26 cellular contexts compared by ENCODE assay signal in genomic region chr19:35896643-35897040, GRCh38. TPM values are rescaled to one million over a fixed set of nuclear protein-coding genes. Genes with fewer than 3 reads are reported as not detected.
A peak's percentile ranks its signal among the peaks of the same experiment; 100 is the strongest.
DNase-seq lines count a peak whose midpoint lies in the region; ATAC-seq and TF ChIP-seq lines count a peak whose summit lies in the region.
"Had no signal": no experiment of that assay in that cellular context is flagged by ENCODE, and none has a peak within 500 bp of the region (broad histone marks: within the 10 kb centered on the region; RNA-seq: fewer than 3 reads in every experiment).

No MANE protein-coding gene starts in this region.

- no peaks in the 10 kb centered on the region for H3K27me3 ChIP-seq in neutrophil
- H3K27me3 ChIP-seq: upper lobe of right lung had no signal

- H3K4me1 ChIP-seq in neutrophil (ENCODE audit: control insufficient read depth in 1 of 2, insufficient read depth in 1 of 2, low read depth in 1 of 2, low read length in 1 of 2) = peaks cover 39 to 40% of the 10 kb centered on the region in 2 experiments
- H3K4me1 ChIP-seq: prostate gland had no signal

- ATAC-seq in activated T-helper 17 cell treated with anti-CD3 and anti-CD28 coated beads, Interleukin-2, amount 50 U/mL, for 72 hours (replicated peaks) = no peak
- ATAC-seq in HG03439 (IDR thresholded peaks at IDR 0.05; ENCODE audit: unreplicated experiment) = no peak
- ATAC-seq: A549, lower lobe of right lung, upper lobe of right lung had no signal

- no peaks in the 10 kb centered on the region for H3K27me3 Mint-ChIP-seq in activated CD4-positive, alpha-beta T cell treated with anti-CD3 and anti-CD28 coated beads, Interleukin-2, amount 10 ng/mL, durations not matched to agents 7 days and 5 days
- no peaks in the 10 kb centered on the region for H3K27me3 Mint-ChIP-seq in activated T-helper 17 cell treated with anti-CD3 and anti-CD28 coated beads, Interleukin-2, amount 50 U/mL, for 72 hours

- H3K27ac ChIP-seq in neutrophil = peak overlapping the region; percentile 100
- H3K27ac ChIP-seq in substantia nigra (ENCODE audit: low read depth, low read length, poor library complexity, severe bottlenecking) = no peak overlapping the region
- H3K27ac ChIP-seq: A549, prostate gland, upper lobe of right lung had no signal

- H3K4me3 Mint-ChIP-seq in activated CD4-positive, alpha-beta T cell treated with anti-CD3 and anti-CD28 coated beads, Interleukin-2, amount 10 ng/mL, durations not matched to agents 7 days and 5 days = no peak overlapping the region
- peak overlapping the region; percentile 81 for H3K4me3 Mint-ChIP-seq in activated T-helper 17 cell treated with anti-CD3 and anti-CD28 coated beads, Interleukin-2, amount 50 U/mL, for 72 hours
- H3K4me3 Mint-ChIP-seq: H9 had no signal

- no peaks in the 10 kb centered on the region for H3K9me3 ChIP-seq in neutrophil
- H3K9me3 ChIP-seq: A549, lower lobe of right lung, prostate gland, upper lobe of right lung had no signal

- H3K27ac Mint-ChIP-seq in activated CD4-positive, alpha-beta T cell treated with anti-CD3 and anti-CD28 coated beads, Interleukin-2, amount 10 ng/mL, durations not matched to agents 7 days and 5 days = peak overlapping the region; percentile 13
- H3K27ac Mint-ChIP-seq in activated T-helper 17 cell treated with anti-CD3 and anti-CD28 coated beads, Interleukin-2, amount 50 U/mL, for 72 hours = no peak overlapping the region
- H3K27ac Mint-ChIP-seq: brain, H9 had no signal

- H3K4me1 Mint-ChIP-seq in activated CD4-positive, alpha-beta T cell treated with anti-CD3 and anti-CD28 coated beads, Interleukin-2, amount 10 ng/mL, durations not matched to agents 7 days and 5 days = peaks cover 31% of the 10 kb centered on the region
- H3K4me1 Mint-ChIP-seq in activated T-helper 17 cell treated with anti-CD3 and anti-CD28 coated beads, Interleukin-2, amount 50 U/mL, for 72 hours = peaks cover under 1% of the 10 kb centered on the region

- H3K36me3 ChIP-seq in neutrophil = peaks cover 64% of the 10 kb centered on the region
- H3K36me3 ChIP-seq: prostate gland had no signal

- no peaks in the 10 kb centered on the region for H3K9me3 Mint-ChIP-seq in activated CD4-positive, alpha-beta T cell treated with anti-CD3 and anti-CD28 coated beads, Interleukin-2, amount 10 ng/mL, durations not matched to agents 7 days and 5 days
- H3K9me3 Mint-ChIP-seq in activated T-helper 17 cell treated with anti-CD3 and anti-CD28 coated beads, Interleukin-2, amount 50 U/mL, for 72 hours = no peaks in the 10 kb centered on the region
- H3K9me3 Mint-ChIP-seq: brain, H9 had no signal

- no peak for DNase-seq in activated CD4-positive, alpha-beta T cell treated with anti-CD3 and anti-CD28 coated beads, Interleukin-2, amount 10 ng/mL, durations not matched to agents 7 days and 5 days
- no peak for DNase-seq in activated CD4-positive, alpha-beta T cell treated with anti-CD3 and anti-CD28 coated beads, Interleukin-2, amount 50 U/mL, for 48 hours
- DNase-seq in D341Med (ENCODE audit: low spot score) (no peak), substantia nigra (lab: John Stamatoyannopoulos, UW) (no peak)
- DNase-seq: COR-L47; DMS79 treated with DMSO at 0.1 percent for 48 hours; H9; head of caudate nucleus; kidney glomerular epithelial cell; lower lobe of right lung; NCI-H1694; NCI-H2171; NCI-H526 treated with DMSO at 0.1 percent for 48 hours; stimulated activated CD4-positive, alpha-beta T cell treated with anti-CD3 and anti-CD28 coated beads, Interleukin-15, amount 100 ng/mL, for 24 hours; upper lobe of right lung had no signal

- POLR2A ChIA-PET in activated CD4-positive, alpha-beta T cell treated with anti-CD3 and anti-CD28 coated beads, Interleukin-2, amount 10 ng/mL, durations not matched to agents 7 days and 5 days (lab: Charles Lee) = no interaction called here

- TF ChIP-seq CTCF in neutrophil (IDR thresholded peaks at IDR 0.05) = no peak

- CTCF ChIA-PET in activated CD4-positive, alpha-beta T cell treated with anti-CD3 and anti-CD28 coated beads, Interleukin-2, amount 10 ng/mL, durations not matched to agents 7 days and 5 days (lab: Charles Lee) = no interaction called here

- no peak overlapping the region for H3K4me3 ChIP-seq in neutrophil (ENCODE audit: low read depth in 1 of 2, low read length in 1 of 2)
- H3K4me3 ChIP-seq: A549, lower lobe of right lung, prostate gland, upper lobe of right lung had no signal

- peak; percentile 21 for TF ChIP-seq POLR2A in GM19099 (IDR thresholded peaks at IDR 0.05; ENCODE audit: extremely low read depth, insufficient read length, low read depth)

- peaks cover 45% of the 10 kb centered on the region for H3K36me3 Mint-ChIP-seq in activated CD4-positive, alpha-beta T cell treated with anti-CD3 and anti-CD28 coated beads, Interleukin-2, amount 10 ng/mL, durations not matched to agents 7 days and 5 days (ENCODE audit: low read depth)
- peaks cover 81% of the 10 kb centered on the region for H3K36me3 Mint-ChIP-seq in activated T-helper 17 cell treated with anti-CD3 and anti-CD28 coated beads, Interleukin-2, amount 50 U/mL, for 72 hours (ENCODE audit: low read depth)

RNA-seq across cellular contexts. Expression of gene NFKBID, which starts 3.7 kb away (rescaled TPM):
- 10 to 100 TPM; 36.9 to 47.5 TPM for total RNA-seq in activated CD4-positive, alpha-beta T cell treated with anti-CD3 and anti-CD28 coated beads, Interleukin-2, amount 10 ng/mL, durations not matched to agents 7 days and 5 days
- total RNA-seq in activated T-helper 17 cell treated with anti-CD3 and anti-CD28 coated beads, Interleukin-2, amount 50 U/mL, for 72 hours = 100 to 1,000 TPM in 1 of 2 donors, 10 to 100 TPM in 1; 35.8 to 113 TPM

RNA-seq across cellular contexts. Expression of gene HCST, which starts 5.7 kb away (rescaled TPM):
- 100 to 1,000 TPM; 117 to 137 TPM for total RNA-seq in activated CD4-positive, alpha-beta T cell treated with anti-CD3 and anti-CD28 coated beads, Interleukin-2, amount 10 ng/mL, durations not matched to agents 7 days and 5 days
- total RNA-seq in activated T-helper 17 cell treated with anti-CD3 and anti-CD28 coated beads, Interleukin-2, amount 50 U/mL, for 72 hours = 10 to 100 TPM; 45.5 to 47.6 TPM
- total RNA-seq: epithelial cell of proximal tubule, LHCN-M2 had no signal

RNA-seq across cellular contexts. Expression of gene TYROBP, which starts 11.5 kb away (rescaled TPM):
- total RNA-seq in activated CD4-positive, alpha-beta T cell treated with anti-CD3 and anti-CD28 coated beads, Interleukin-2, amount 10 ng/mL, durations not matched to agents 7 days and 5 days = not detected
- total RNA-seq in activated T-helper 17 cell treated with anti-CD3 and anti-CD28 coated beads, Interleukin-2, amount 50 U/mL, for 72 hours = not detected
- total RNA-seq: chondrocyte, epithelial cell of proximal tubule, fibroblast of villous mesenchyme, H9, LHCN-M2 had no signal

RNA-seq across cellular contexts. Expression of gene APLP1, which starts 28.3 kb away (rescaled TPM):
- under 1 TPM; 0.42 to 0.79 TPM for total RNA-seq in activated CD4-positive, alpha-beta T cell treated with anti-CD3 and anti-CD28 coated beads, Interleukin-2, amount 10 ng/mL, durations not matched to agents 7 days and 5 days
- 1 to 10 TPM; 2.3 to 2.6 TPM for total RNA-seq in activated T-helper 17 cell treated with anti-CD3 and anti-CD28 coated beads, Interleukin-2, amount 50 U/mL, for 72 hours

RNA-seq across cellular contexts. Expression of gene LRFN3, which starts 39.5 kb away (rescaled TPM):
- total RNA-seq in activated CD4-positive, alpha-beta T cell treated with anti-CD3 and anti-CD28 coated beads, Interleukin-2, amount 10 ng/mL, durations not matched to agents 7 days and 5 days = 10 to 100 TPM; 12.3 to 13.5 TPM
- 10 to 100 TPM in 1 of 2 donors, 1 to 10 TPM in 1; 9.8 to 15.1 TPM for total RNA-seq in activated T-helper 17 cell treated with anti-CD3 and anti-CD28 coated beads, Interleukin-2, amount 50 U/mL, for 72 hours
